ENCODE assay signal across 22 cellular contexts in genomic region chr13:73201601-73202000, GRCh38.
"Had no signal": no experiment of that assay in that cellular context is flagged by ENCODE, and none has a peak within 500 bp of the region (broad histone marks: within the 10 kb centered on the region; RNA-seq: fewer than 3 reads in every experiment).

No MANE protein-coding gene starts in this region.

- H3K27me3 ChIP-seq: brain microvascular endothelial cell, colonic mucosa, hepatocyte, vagina had no signal

- H3K27ac ChIP-seq: brain microvascular endothelial cell, colonic mucosa, hepatocyte, left ventricle myocardium inferior, vagina had no signal

- H3K36me3 ChIP-seq: brain microvascular endothelial cell, colonic mucosa, left ventricle myocardium inferior, vagina had no signal

- H3K9me3 Mint-ChIP-seq: stimulated activated naive CD8-positive, alpha-beta T cell treated with anti-CD3 and anti-CD28 coated beads, Interleukin-15, amount 100 ng/mL, for 72 hours; T-helper 1 cell treated with Interleukin-12 subunit alpha and Interleukin-12 subunit beta and Interleukin-4 antibody, amounts not matched to agents 30 μg/mL and 1 μg/mL, for 36 hours had no signal

- H3K4me3 Mint-ChIP-seq: central memory CD8-positive, alpha-beta T cell; stimulated activated naive CD8-positive, alpha-beta T cell treated with anti-CD3 and anti-CD28 coated beads, Interleukin-15, amount 100 ng/mL, for 72 hours; T-helper 1 cell treated with Interleukin-12 subunit alpha and Interleukin-12 subunit beta and Interleukin-4 antibody, amounts not matched to agents 30 μg/mL and 1 μg/mL, for 36 hours had no signal

- H3K4me1 Mint-ChIP-seq: central memory CD8-positive, alpha-beta T cell; stimulated activated naive CD8-positive, alpha-beta T cell treated with anti-CD3 and anti-CD28 coated beads, Interleukin-15, amount 100 ng/mL, for 72 hours had no signal

- H2AFZ ChIP-seq: hepatocyte had no signal

- H3K4me1 ChIP-seq: left ventricle myocardium inferior had no signal

- H3K79me2 ChIP-seq: hepatocyte had no signal

- H3K27ac Mint-ChIP-seq: stimulated activated naive CD8-positive, alpha-beta T cell treated with anti-CD3 and anti-CD28 coated beads, Interleukin-15, amount 100 ng/mL, for 72 hours; T-helper 1 cell treated with Interleukin-12 subunit alpha and Interleukin-12 subunit beta and Interleukin-4 antibody, amounts not matched to agents 30 μg/mL and 1 μg/mL, for 36 hours had no signal

- DNase-seq: activated CD4-positive, alpha-beta T cell treated with anti-CD3 and anti-CD28 coated beads, Interleukin-2, amount 50 U/mL, for 1 hour; activated CD8-positive, alpha-beta memory T cell treated with anti-CD3 and anti-CD28 coated beads for 24 hours; activated CD8-positive, alpha-beta memory T cell treated with anti-CD3 and anti-CD28 coated beads, Interleukin-2, amount 50 U/mL, for 48 hours; activated effector memory CD4-positive, alpha-beta T cell treated with anti-CD3 and anti-CD28 coated beads, Interleukin-2, amount 50 U/mL, for 16 hours; activated naive CD4-positive, alpha-beta T cell treated with anti-CD3 and anti-CD28 coated beads, Interleukin-2, amount 50 U/mL, for 16 hours; activated T-cell treated with anti-CD3 and anti-CD28 coated beads, Interleukin-2, amount 50 U/mL, for 48 hours; aorta; brain microvascular endothelial cell; colonic mucosa; foreskin fibroblast; left ventricle myocardium inferior; occipital lobe; posterior cingulate gyrus; retina; stimulated activated CD4-positive, alpha-beta T cell treated with anti-CD3 and anti-CD28 coated beads, Interleukin-15, amount 100 ng/mL, for 24 hours; stimulated activated CD4-positive, alpha-beta T cell treated with anti-CD3 and anti-CD28 coated beads, Interleukin-2, amount 100 ng/mL, for 48 hours; stimulated activated naive CD8-positive, alpha-beta T cell treated with anti-CD3 and anti-CD28 coated beads, Interleukin-15, amount 100 ng/mL, for 72 hours; trophoblast cell had no signal

- H3K9me3 ChIP-seq: colonic mucosa, left ventricle myocardium inferior, vagina had no signal

- H3K4me2 ChIP-seq: hepatocyte had no signal

- H3K4me3 ChIP-seq: colonic mucosa, hepatocyte, left ventricle myocardium inferior, vagina had no signal
